9 cellular contexts compared by ENCODE assay signal in the genomic region with DNA sequence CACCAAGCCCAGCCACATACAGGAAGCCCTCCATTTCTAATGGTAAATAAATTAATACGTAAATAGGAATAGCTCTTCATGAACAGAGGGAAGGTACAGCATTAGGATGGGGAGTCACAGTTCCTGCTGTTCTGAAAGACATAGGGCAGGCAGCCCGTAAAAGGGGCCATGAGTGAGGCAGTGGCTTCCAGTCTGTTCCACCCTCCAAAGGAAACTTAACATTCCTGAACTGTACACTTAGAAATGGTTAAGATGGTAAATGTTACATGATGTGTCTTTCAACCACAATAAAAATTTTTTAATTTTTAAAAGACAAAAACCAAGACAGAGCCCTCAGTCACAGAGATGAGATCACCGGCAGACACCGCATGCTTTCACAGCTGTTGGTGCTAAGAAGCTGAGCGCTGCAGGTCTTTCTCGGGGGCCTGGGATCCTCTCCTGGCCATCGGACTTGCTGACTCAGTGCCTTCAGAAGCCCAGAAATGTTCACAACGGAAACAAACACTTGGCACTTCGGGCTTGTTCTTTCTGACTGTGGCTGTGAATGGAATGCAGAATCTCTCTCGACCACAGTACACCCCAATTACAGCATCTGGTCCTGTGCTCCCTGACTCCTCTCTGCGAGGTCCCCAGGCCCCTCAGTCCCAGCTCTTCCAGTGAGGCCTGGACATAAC. TPM values are rescaled to one million over a fixed set of nuclear protein-coding genes. Genes with fewer than 3 reads are reported as not detected.
DNase-seq lines count a peak whose midpoint lies in the region; ATAC-seq and TF ChIP-seq lines count a peak whose summit lies in the region.
"Had no signal": no experiment of that assay in that cellular context is flagged by ENCODE, and none has a peak within 500 bp of the region (broad histone marks: within the 10 kb centered on the region; RNA-seq: fewer than 3 reads in every experiment).

No MANE protein-coding gene starts in this region.

- no peaks in the 10 kb centered on the region for H3K9me3 ChIP-seq in MG63

- peak overlapping the region; percentile 99 for H3K27ac Mint-ChIP-seq in chondrocyte (ENCODE audit: unreplicated experiment)
- H3K27ac Mint-ChIP-seq in memory B cell, result peak overlapping the region; percentile 89
- no peak overlapping the region for H3K27ac Mint-ChIP-seq in activated CD8-positive, alpha-beta memory T cell treated with anti-CD3 and anti-CD28 coated beads, Interleukin-2, amount 10 ng/mL, durations not matched to agents 7 days and 5 days

- DNase-seq in MG63 (peak; percentile 89), chondrocyte (ENCODE audit: low spot score) (no peak), memory B cell (ENCODE audit: low spot score in 2 of 2) (no peak), NCI-H748 (lab: John Stamatoyannopoulos, UW; ENCODE audit: unreplicated experiment) (no peak), SHP77 (lab: John Stamatoyannopoulos, UW) (no peak)
- no peak for DNase-seq in activated CD8-positive, alpha-beta memory T cell treated with anti-CD3 and anti-CD28 coated beads, Interleukin-2, amount 10 ng/mL, durations not matched to agents 7 days and 5 days

- H3K27ac ChIP-seq in temporal lobe (ENCODE audit: low read depth, low read length), result peak overlapping the region; percentile 79

- H3K36me3 ChIP-seq in MG63, result peaks cover 64% of the 10 kb centered on the region

- H3K4me1 Mint-ChIP-seq in chondrocyte (ENCODE audit: low read depth), result peaks cover 36% of the 10 kb centered on the region
- peaks cover 19% of the 10 kb centered on the region for H3K4me1 Mint-ChIP-seq in memory B cell
- peaks cover 22% of the 10 kb centered on the region for H3K4me1 Mint-ChIP-seq in activated CD8-positive, alpha-beta memory T cell treated with anti-CD3 and anti-CD28 coated beads, Interleukin-2, amount 10 ng/mL, durations not matched to agents 7 days and 5 days

- H3K9me3 Mint-ChIP-seq in chondrocyte (ENCODE audit: low read depth) (peaks cover 4% of the 10 kb centered on the region), memory B cell (no peaks in the 10 kb centered on the region)
- H3K9me3 Mint-ChIP-seq in activated CD8-positive, alpha-beta memory T cell treated with anti-CD3 and anti-CD28 coated beads, Interleukin-2, amount 10 ng/mL, durations not matched to agents 7 days and 5 days (ENCODE audit: low read depth), result no peaks in the 10 kb centered on the region

- peaks cover 12% of the 10 kb centered on the region for H3K36me3 Mint-ChIP-seq in chondrocyte (ENCODE audit: low read depth)
- H3K36me3 Mint-ChIP-seq in memory B cell, result peaks cover 26% of the 10 kb centered on the region
- H3K36me3 Mint-ChIP-seq in activated CD8-positive, alpha-beta memory T cell treated with anti-CD3 and anti-CD28 coated beads, Interleukin-2, amount 10 ng/mL, durations not matched to agents 7 days and 5 days, result peaks cover 21% of the 10 kb centered on the region

- TF ChIP-seq CTCF in chondrocyte (IDR thresholded peaks at IDR 0.05), result no peak

- no peaks in the 10 kb centered on the region for H3K27me3 ChIP-seq in MG63

- H3K27me3 Mint-ChIP-seq in chondrocyte (ENCODE audit: low read depth), result no peaks in the 10 kb centered on the region
- H3K27me3 Mint-ChIP-seq in memory B cell, result no peaks in the 10 kb centered on the region
- no peaks in the 10 kb centered on the region for H3K27me3 Mint-ChIP-seq in activated CD8-positive, alpha-beta memory T cell treated with anti-CD3 and anti-CD28 coated beads, Interleukin-2, amount 10 ng/mL, durations not matched to agents 7 days and 5 days

- CTCF ChIA-PET in activated CD8-positive, alpha-beta memory T cell treated with anti-CD3 and anti-CD28 coated beads, Interleukin-2, amount 10 ng/mL, durations not matched to agents 7 days and 5 days (lab: Charles Lee), result no interaction called here

- H3K4me3 Mint-ChIP-seq in chondrocyte (ENCODE audit: unreplicated experiment) (peak overlapping the region; percentile 37), memory B cell (no peak overlapping the region)
- no peak overlapping the region for H3K4me3 Mint-ChIP-seq in activated CD8-positive, alpha-beta memory T cell treated with anti-CD3 and anti-CD28 coated beads, Interleukin-2, amount 10 ng/mL, durations not matched to agents 7 days and 5 days

- no peak overlapping the region for H3K4me3 ChIP-seq in MG63

- ATAC-seq in memory B cell (ENCODE audit: low read depth) (no peak), HG02588 (IDR thresholded peaks at IDR 0.05; ENCODE audit: unreplicated experiment) (no peak)
- ATAC-seq in activated CD8-positive, alpha-beta memory T cell treated with anti-CD3 and anti-CD28 coated beads, Interleukin-2, amount 10 ng/mL, durations not matched to agents 7 days and 5 days, result no peak
- ATAC-seq: HCT116 had no signal

RNA-seq across cellular contexts. Expression of a gene that starts 36.4 kb away (rescaled TPM):
- 14.7 and 23.1 TPM in 2 replicates for total RNA-seq in MG63 (2014; rRNA removed; shearing (Covaris generic); ENCODE audit: low replicate concordance)
- total RNA-seq in chondrocyte (34.4 to 36.5 TPM (median 36.1 TPM) in 3 replicates), temporal lobe (16.2 TPM)
- total RNA-seq in activated CD8-positive, alpha-beta memory T cell treated with anti-CD3 and anti-CD28 coated beads, Interleukin-2, amount 10 ng/mL, durations not matched to agents 7 days and 5 days, result 10 to 100 TPM; 40.7 to 42.6 TPM
